ENCODE assay signal across 8 cellular contexts in genomic region chr17:74770498-74771318, GRCh38. TPM values are rescaled to one million over a fixed set of nuclear protein-coding genes. Genes with fewer than 3 reads are reported as not detected.
DNase-seq lines count a peak whose midpoint lies in the region; ATAC-seq, FAIRE-seq and TF ChIP-seq lines count a peak whose summit lies in the region.

No MANE protein-coding gene starts in this region.

- peak; percentile 87 to 91 for ATAC-seq in activated CD4-positive, CD25-positive, alpha-beta regulatory T cell treated with anti-CD3 and anti-CD28 coated beads, Interleukin-2, amount 50 U/mL, for 24 hours
- ATAC-seq in GM19035 (IDR thresholded peaks at IDR 0.05; ENCODE audit: unreplicated experiment): no peak
- ATAC-seq in HG02973 (IDR thresholded peaks at IDR 0.05; ENCODE audit: unreplicated experiment): no peak

- peak overlapping the region; percentile 8 to 92 for H3K27ac ChIP-seq in liver (ENCODE audit: low read depth in 1 of 2, low read length in 2 of 2)

- H3K4me3 ChIP-seq in cardiac fibroblast (replicated peaks in 1 of 2; ENCODE audit: low read depth in 2 of 2, low read length in 2 of 2) (no peak overlapping the region), liver (ENCODE audit: low read depth in 1 of 3, low read length in 3 of 3) (no peak overlapping the region)

- H3K9me3 ChIP-seq in liver (ENCODE audit: control insufficient read depth in 4 of 4, low read length in 3 of 4): no peaks in the 10 kb centered on the region

- peak; percentile 96 to 98 for TF ChIP-seq RAD21 in liver (IDR thresholded peaks at IDR 0.05)

- DNase-seq in GM12891 (ENCODE audit: insufficient read length, low spot score) (peak; percentile 75), NCI-H1694 (lab: John Stamatoyannopoulos, UW) (peak; percentile 66), cardiac fibroblast (ENCODE audit: low read depth in 2 of 2) (peak; percentile 40 to 52)
- peak; percentile 40 for DNase-seq in stimulated activated CD8-positive, alpha-beta memory T cell treated with anti-CD3 and anti-CD28 coated beads, Interleukin-15, amount 100 ng/mL, for 24 hours (ENCODE audit: low read depth)

- H3K36me3 ChIP-seq in liver (ENCODE audit: control insufficient read depth in 4 of 4, insufficient read depth in 3 of 4, low read depth in 1 of 4, low read length in 3 of 4): peaks cover 9 to 26% (median 17%) of the 10 kb centered on the region in 4 donors

- no peak for TF ChIP-seq POLR2A in GM12891 (IDR thresholded peaks at IDR 0.05; ENCODE audit: low read depth, low read length)

- no peak overlapping the region for H3K9ac ChIP-seq in liver (ENCODE audit: low read depth in 1 of 2, low read length in 2 of 2)

- H3K27me3 ChIP-seq in liver (ENCODE audit: control insufficient read depth in 4 of 4, insufficient read depth in 4 of 4, low read length in 3 of 4): no peaks in the 10 kb centered on the region

- peaks cover 21 to 85% (median 64%) of the 10 kb centered on the region in 4 donors for H3K4me1 ChIP-seq in liver (ENCODE audit: control insufficient read depth in 4 of 4, insufficient read depth in 4 of 4, low read length in 3 of 4)

- TF ChIP-seq CTCF in cardiac fibroblast (IDR thresholded peaks at IDR 0.05; ENCODE audit: low read depth, low read length) (peak; percentile 79), liver (IDR thresholded peaks at IDR 0.05; ENCODE audit: low read depth, low read length, missing input control) (peak; percentile 92)

- WGBS in liver: 36% methylated on average over 16 of the region's 16 CpGs

- peak; percentile 93 for FAIRE-seq in GM12891 (lab: Jason Lieb, UNC)

TF ChIP-seq in GM12891, 5 proteins besides CTCF, POLR2A, EP300 and RAD21:
- no peak for TF ChIP-seq SPI1 (IDR thresholded peaks at IDR 0.05; ENCODE audit: low read depth, low read length)
- no peak for TF ChIP-seq POU2F2 (IDR thresholded peaks at IDR 0.05; ENCODE audit: low read depth, low read length)
- no peak for TF ChIP-seq POLR2AphosphoS5 (IDR thresholded peaks at IDR 0.05; ENCODE audit: low read depth, low read length)
- no peak for TF ChIP-seq TAF1 (IDR thresholded peaks at IDR 0.05; ENCODE audit: low read depth, low read length)
- TF ChIP-seq PAX5 (IDR thresholded peaks at IDR 0.05; ENCODE audit: insufficient read depth, low read length, severe bottlenecking): no peak

TF ChIP-seq in liver, 16 proteins besides CTCF, POLR2A, EP300 and RAD21:
- no peak for TF ChIP-seq EGR1 (IDR thresholded peaks at IDR 0.05; ENCODE audit: low read depth in 2 of 2)
- TF ChIP-seq YY1 (IDR thresholded peaks at IDR 0.05): no peak
- peak in 1 of 2 donors; percentile 27 for TF ChIP-seq HNF4A (conservative IDR thresholded peaks at IDR 0.05)
- peak; percentile 26 for TF ChIP-seq SP1 (IDR thresholded peaks at IDR 0.05)
- peak; percentile 10 to 29 for TF ChIP-seq RXRA (IDR thresholded peaks at IDR 0.05)

RNA-seq across cellular contexts. Expression of gene NAT9, which starts 5.4 kb away (rescaled TPM):
- polyA plus RNA-seq in GM12891 (2012; ENCODE audit: low read depth, missing spikeins): 32.7 TPM
- total RNA-seq in liver: 10 to 100 TPM in 1 of 2 donors, 1 to 10 TPM in 1; 8.1 to 25.5 TPM
- 10 to 100 TPM; 15.7 to 18.4 TPM for polyA plus RNA-seq in liver

RNA-seq across cellular contexts. Expression of gene NHERF1, which starts 22.3 kb away (rescaled TPM):
- 19.1 TPM for polyA plus RNA-seq in GM12891 (2012; ENCODE audit: low read depth, missing spikeins)
- total RNA-seq in liver: 10 to 100 TPM; 38.1 to 84.1 TPM
- 100 to 1,000 TPM; 105 to 160 TPM for polyA plus RNA-seq in liver

RNA-seq across cellular contexts. Expression of gene RAB37, which starts 33.7 kb away (rescaled TPM):
- 8.5 TPM for polyA plus RNA-seq in GM12891 (2012; ENCODE audit: low read depth, missing spikeins)
- 1 to 10 TPM; 5.1 to 5.3 TPM for total RNA-seq in liver
- polyA plus RNA-seq in liver: 1 to 10 TPM; 5.9 to 8.8 TPM

RNA-seq across cellular contexts. Expression of gene CD300LF, which starts 58.0 kb away (rescaled TPM):
- not detected for polyA plus RNA-seq in GM12891 (2012; ENCODE audit: low read depth, missing spikeins)
- total RNA-seq in liver: 1 to 10 TPM; 1.5 to 1.9 TPM
- under 1 TPM; 0.13 to 0.55 TPM for polyA plus RNA-seq in liver

Comparison
In these comparisons a context has a peak if more than half of its experiments do, and no peak if none do; other contexts are left out.
1. ATAC-seq: peak in activated CD4-positive, CD25-positive, alpha-beta regulatory T cell treated with anti-CD3 and anti-CD28 coated beads, Interleukin-2, amount 50 U/mL, for 24 hours (2 of 2); none in GM19035 (single experiment) and HG02973 (single experiment).
2. Peak in every context shown above with its lines, with median percentiles within 50 percentile points of each other: DNase-seq.